8 cellular contexts compared by ENCODE assay signal in genomic region chr12:89524201-89525001, GRCh38.
A peak's percentile ranks its signal among the peaks of the same experiment; 100 is the strongest.
DNase-seq lines count a peak whose midpoint lies in the region; ATAC-seq and TF ChIP-seq lines count a peak whose summit lies in the region.

Gene GALNT4 (minus strand): TSS chr12:89524796. CDS start chr12:89524549, 247 bp downstream.

- H3K9ac ChIP-seq in mucosa of stomach (ENCODE audit: low read length): peak within 1 kb of the TSS; percentile 90

- no peaks in the 10 kb centered on the region for H3K27me3 ChIP-seq in mucosa of stomach (ENCODE audit: control insufficient read depth, insufficient read depth, low read length)

- ATAC-seq in GM19372 (IDR thresholded peaks at IDR 0.05; ENCODE audit: low read depth, unreplicated experiment) (peak; percentile 57), HG03521 (IDR thresholded peaks at IDR 0.05; ENCODE audit: unreplicated experiment) (peak; percentile 68)

- H3K4me1 ChIP-seq in mucosa of stomach (ENCODE audit: control insufficient read depth, insufficient read depth, low read length): no peaks in the 10 kb centered on the region

- H3K9me3 ChIP-seq in mucosa of stomach (ENCODE audit: control insufficient read depth, low read length): no peaks in the 10 kb centered on the region

- peak within 1 kb of the TSS; percentile 91 for H3K4me3 ChIP-seq in mucosa of stomach (ENCODE audit: low read length)

- H3K36me3 ChIP-seq in mucosa of stomach (ENCODE audit: control insufficient read depth, insufficient read depth, low read length): no peaks in the 10 kb centered on the region

- peak; percentile 81 for DNase-seq in COLO668 (lab: John Stamatoyannopoulos, UW; ENCODE audit: unreplicated experiment)
- peak; percentile 93 for DNase-seq in OCI-M1 (lab: John Stamatoyannopoulos, UW)
- peak; percentile 69 for DNase-seq in activated T-cell treated with anti-CD3 and anti-CD28 coated beads for 48 hours (ENCODE audit: low read depth)
- DNase-seq in erythroblast (lab: John Stamatoyannopoulos, UW): peak; percentile 89 to 93
- peak; percentile 54 to 55 for DNase-seq in stimulated activated CD8-positive, alpha-beta memory T cell treated with anti-CD3 and anti-CD28 coated beads, Interleukin-7, amount 100 ng/mL, for 1 hour (ENCODE audit: low read depth in 2 of 2)

- TF ChIP-seq POLR2A in erythroblast (IDR thresholded peaks at IDR 0.05; ENCODE audit: low read length): peak; percentile 74

Comparison
In these comparisons a context has a peak if more than half of its experiments do, and no peak if none do; other contexts are left out.
1. Peak in every context shown above with its lines: DNase-seq, ATAC-seq and H3K4me3 ChIP-seq.